9 cellular contexts compared by ENCODE assay signal in genomic region chr7:101164071-101164840, GRCh38. TPM values are rescaled to one million over a fixed set of nuclear protein-coding genes. Genes with fewer than 3 reads are reported as not detected.
DNase-seq lines count a peak whose midpoint lies in the region; ATAC-seq and TF ChIP-seq lines count a peak whose summit lies in the region.
"Had no signal": no experiment of that assay in that cellular context is flagged by ENCODE, and none has a peak within 500 bp of the region (broad histone marks: within the 10 kb centered on the region; RNA-seq: fewer than 3 reads in every experiment).

No MANE protein-coding gene starts in this region.

- H3K27ac ChIP-seq in upper lobe of right lung = no peak overlapping the region
- H3K27ac ChIP-seq: neutrophil had no signal

- intact Hi-C loops in upper lobe of right lung (cut with DNase I) = no loop called here

- no peaks in the 10 kb centered on the region for H3K9me3 ChIP-seq in BE2C
- no peaks in the 10 kb centered on the region for H3K9me3 ChIP-seq in upper lobe of right lung
- H3K9me3 ChIP-seq: neutrophil had no signal

- peak overlapping the region; percentile 97 for H3K4me3 ChIP-seq in BE2C (ENCODE audit: low read depth, low read length)
- peak overlapping the region; percentile 37 for H3K4me3 ChIP-seq in upper lobe of right lung

- ATAC-seq in upper lobe of right lung = no peak
- ATAC-seq in HG03097 (IDR thresholded peaks at IDR 0.05; ENCODE audit: low FRiP score, unreplicated experiment) = no peak
- ATAC-seq in GM18517 (IDR thresholded peaks at IDR 0.05; ENCODE audit: unreplicated experiment) = no peak

- DNase-seq in BE2C = peak; percentile 46
- DNase-seq in HT-29 (ENCODE audit: low spot score) = peak; percentile 54
- DNase-seq in amniotic epithelial cell (ENCODE audit: low read depth) = peak; percentile 52
- peak; percentile 91 for DNase-seq in islet precursor cell
- DNase-seq in upper lobe of right lung = no peak
- no peak for DNase-seq in stimulated activated CD4-positive, alpha-beta T cell treated with anti-CD3 and anti-CD28 coated beads, Interleukin-2, amount 100 ng/mL, for 24 hours

- peaks cover 8% of the 10 kb centered on the region for H3K36me3 ChIP-seq in BE2C
- H3K36me3 ChIP-seq in upper lobe of right lung = peaks cover 3% of the 10 kb centered on the region
- H3K36me3 ChIP-seq: neutrophil had no signal

- peaks cover 18% of the 10 kb centered on the region for H3K4me1 ChIP-seq in BE2C
- peaks cover 30% of the 10 kb centered on the region for H3K4me1 ChIP-seq in upper lobe of right lung

- no peak for TF ChIP-seq CTCF in BE2C (IDR thresholded peaks at IDR 0.05; ENCODE audit: low read depth, low read length)
- TF ChIP-seq CTCF in upper lobe of right lung (IDR thresholded peaks at IDR 0.05) = no peak

- peaks cover 2% of the 10 kb centered on the region; the same call in 1 of the 2 replicates for H3K27me3 ChIP-seq in BE2C
- peaks cover 64% of the 10 kb centered on the region for H3K27me3 ChIP-seq in upper lobe of right lung

RNA-seq across cellular contexts. Expression of gene VGF, which starts 1.1 kb away (rescaled TPM):
- 1,310 TPM for polyA plus RNA-seq in BE2C (2012; ENCODE audit: insufficient read depth, insufficient read length, low read depth)
- 0.39 and 0.48 TPM in 2 replicates for total RNA-seq in HT-29 (2014; rRNA removed; shearing (Covaris generic))
- total RNA-seq in upper lobe of right lung = not detected

RNA-seq across cellular contexts. Expression of gene AP1S1, which starts 10.0 kb away (rescaled TPM):
- polyA plus RNA-seq in BE2C (2012; ENCODE audit: insufficient read depth, insufficient read length, low read depth) = 312 TPM
- 272 and 277 TPM in 2 replicates for total RNA-seq in HT-29 (2014; rRNA removed; shearing (Covaris generic))
- total RNA-seq in upper lobe of right lung = 24.0 TPM

RNA-seq across cellular contexts. Expression of gene NAT16, which starts 15.8 kb away (rescaled TPM):
- 3.5 TPM for polyA plus RNA-seq in BE2C (2012; ENCODE audit: insufficient read depth, insufficient read length, low read depth)
- total RNA-seq in HT-29 (2014; rRNA removed; shearing (Covaris generic)) = 0.13 TPM in 2 replicates
- not detected for total RNA-seq in upper lobe of right lung

RNA-seq across cellular contexts. Expression of gene MOGAT3, which starts 36.6 kb away (rescaled TPM):
- polyA plus RNA-seq in BE2C (2012; ENCODE audit: insufficient read depth, insufficient read length, low read depth) = not detected
- 6.7 and 8.2 TPM in 2 replicates for total RNA-seq in HT-29 (2014; rRNA removed; shearing (Covaris generic))
- total RNA-seq in upper lobe of right lung = not detected

RNA-seq across cellular contexts. Expression of gene SERPINE1, which starts 37.4 kb away (rescaled TPM):
- 2.7 TPM for polyA plus RNA-seq in BE2C (2012; ENCODE audit: insufficient read depth, insufficient read length, low read depth)
- total RNA-seq in HT-29 (2014; rRNA removed; shearing (Covaris generic)) = 4.6 and 5.0 TPM in 2 replicates
- 13.7 TPM for total RNA-seq in upper lobe of right lung

Comparison
In these comparisons a context has a peak if more than half of its experiments do, and no peak if none do; other contexts are left out.
1. DNase-seq: peak in BE2C (single experiment), HT-29 (single experiment), amniotic epithelial cell (single experiment) and islet precursor cell (single experiment); none in upper lobe of right lung (single experiment) and stimulated activated CD4-positive, alpha-beta T cell treated with anti-CD3 and anti-CD28 coated beads, Interleukin-2, amount 100 ng/mL, for 24 hours (0 of 2).
2. RNA of gene AP1S1, which starts 10.0 kb away (total RNA-seq): 272 to 277 TPM in HT-29; 24.0 TPM in upper lobe of right lung (single experiment); every median in the first group is over 10 times any median in the second.